8 cellular contexts compared by ENCODE assay signal in genomic region chr20:53466279-53466678, GRCh38.
"Had no signal": no experiment of that assay in that cellular context is flagged by ENCODE, and none has a peak within 500 bp of the region (broad histone marks: within the 10 kb centered on the region; RNA-seq: fewer than 3 reads in every experiment).

No MANE protein-coding gene starts in this region.

- FAIRE-seq: G401.6, GM12878, GM12891, GM12892, GM18507, GM19239 had no signal

- DNase-seq: GDM1, GF-D8 had no signal

- H3K4me3 ChIP-seq: GM12878 had no signal

- ATAC-seq: GM12878 had no signal
